ENCODE assay signal across 9 cellular contexts in the genomic region with DNA sequence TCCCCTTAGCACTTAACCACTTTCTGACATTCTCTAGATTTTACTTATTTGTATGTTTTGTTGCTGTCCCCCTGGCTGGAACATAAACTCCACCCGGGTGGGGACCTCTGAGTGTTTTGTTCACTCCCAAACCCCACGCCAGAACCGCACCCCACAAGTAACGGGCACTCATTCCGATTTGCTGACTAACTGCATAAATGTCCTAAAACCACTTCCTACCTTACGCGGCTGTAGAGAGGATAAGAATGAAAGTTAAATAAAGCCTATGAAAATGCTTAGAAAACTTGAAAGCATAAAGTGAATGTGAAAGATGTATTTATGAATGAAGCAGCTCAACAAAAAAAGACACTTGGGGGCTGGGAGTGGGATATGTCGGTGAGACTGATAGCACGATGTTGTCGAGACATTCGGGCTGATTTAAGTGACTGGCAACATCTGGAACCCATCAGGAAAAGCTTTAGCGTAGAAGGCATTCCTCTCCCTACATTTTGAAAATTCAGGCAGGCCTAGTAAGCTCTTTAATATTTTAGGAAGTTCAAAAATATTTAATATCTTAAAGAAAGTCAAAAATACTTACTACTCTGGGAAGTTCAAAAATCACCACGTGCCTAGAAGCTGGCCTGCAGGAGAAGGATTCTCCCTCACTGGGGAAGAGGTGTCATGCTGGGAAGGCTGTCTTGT.
A peak's percentile ranks its signal among the peaks of the same experiment; 100 is the strongest.
DNase-seq lines count a peak whose midpoint lies in the region; ATAC-seq, FAIRE-seq and TF ChIP-seq lines count a peak whose summit lies in the region.
"Had no signal": no experiment of that assay in that cellular context is flagged by ENCODE, and none has a peak within 500 bp of the region (broad histone marks: within the 10 kb centered on the region; RNA-seq: fewer than 3 reads in every experiment).

No MANE protein-coding gene starts in this region.

- TF ChIP-seq CTCF in mammary epithelial cell (conservative IDR thresholded peaks at IDR 0.05 in 1 of 2, IDR thresholded peaks at IDR 0.05 in 1 of 2; ENCODE audit: extremely low read depth in 1 of 2, insufficient read depth in 1 of 2, low read depth in 1 of 2, low read length in 2 of 2) (no peak), BE2C (IDR thresholded peaks at IDR 0.05; ENCODE audit: low read depth, low read length) (no peak)

- H2AFZ ChIP-seq in mammary epithelial cell (ENCODE audit: low read depth, low read length): peak overlapping the region; percentile 37

- no peak for FAIRE-seq in HTR-8/SVneo (lab: Jason Lieb, UNC)

- WGBS in mammary epithelial cell (ENCODE audit: low coverage, missing lambda C conversion rate): 64% methylated on average over 13 of the region's 13 CpGs

- BruUV-seq in mammary epithelial cell (replicated peaks; lab: Mats Ljungman, UMichigan): no TSS peak

- H3K4me2 ChIP-seq in mammary epithelial cell (ENCODE audit: insufficient read depth, low read depth, low read length): peak overlapping the region; percentile 42

- CTCF ChIA-PET in mammary epithelial cell (lab: Charles Lee; ENCODE audit: low non-redundant PET): no interaction called here

- in situ Hi-C loops in mammary epithelial cell (cut with MboI; ENCODE audit: low sequenced_read_pairs in 2 of 2): no loop called here

- no peak for ATAC-seq in GM19452 (IDR thresholded peaks at IDR 0.05; ENCODE audit: unreplicated experiment)
- ATAC-seq: HCT116 had no signal

- no peak overlapping the region for H3K27ac ChIP-seq in mammary epithelial cell (ENCODE audit: insufficient read depth, low read depth, low read length)

- DNase-seq in EL (peak; percentile 89), RPMI7951 (ENCODE audit: low read depth) (peak; percentile 89), mammary epithelial cell (peak; percentile 19), non-pigmented ciliary epithelial cell (ENCODE audit: low read depth) (peak; percentile 55), NCI-H2107 treated with DMSO at 0.1 percent for 48 hours (lab: John Stamatoyannopoulos, UW; ENCODE audit: unreplicated experiment) (no peak), HTR-8/SVneo (ENCODE audit: insufficient read length, low spot score) (no peak), BE2C (no peak)

- dilution Hi-C loops in mammary epithelial cell (cut with HindIII; ENCODE audit: low sequenced_read_pairs): no loop called here

- H3K27me3 ChIP-seq in mammary epithelial cell (ENCODE audit: insufficient read depth, low read length) (no peaks in the 10 kb centered on the region), BE2C (no peaks in the 10 kb centered on the region)

- H3K9ac ChIP-seq in mammary epithelial cell (ENCODE audit: insufficient read depth, low read length): no peak overlapping the region

- H3K79me2 ChIP-seq in mammary epithelial cell (ENCODE audit: insufficient read depth, low read length): no peaks in the 10 kb centered on the region

- no peak overlapping the region for H3K4me3 ChIP-seq in mammary epithelial cell (replicated peaks in 1 of 3; ENCODE audit: insufficient read depth in 1 of 3, low read depth in 2 of 3, low read length in 3 of 3)
- no peak overlapping the region for H3K4me3 ChIP-seq in BE2C (ENCODE audit: low read depth, low read length)

- no peaks in the 10 kb centered on the region for H4K20me1 ChIP-seq in mammary epithelial cell (ENCODE audit: insufficient read depth, low read length)

- intact Hi-C loops in mammary epithelial cell (cut with micrococcal nuclease): no loop called here

- H3K4me1 ChIP-seq in mammary epithelial cell (ENCODE audit: insufficient read depth, low read length) (peaks cover 32% of the 10 kb centered on the region), BE2C (no peaks in the 10 kb centered on the region)

- H3K36me3 ChIP-seq in mammary epithelial cell (ENCODE audit: insufficient read depth, low read length) (no peaks in the 10 kb centered on the region), BE2C (no peaks in the 10 kb centered on the region)

- no peaks in the 10 kb centered on the region for H3K9me3 ChIP-seq in mammary epithelial cell (replicated peaks; ENCODE audit: insufficient read depth, low read length)
- H3K9me3 ChIP-seq in BE2C: no peaks in the 10 kb centered on the region

Comparison
In these comparisons a context has a peak if more than half of its experiments do, and no peak if none do; other contexts are left out.
1. DNase-seq: peak in EL (single experiment), RPMI7951 (single experiment), mammary epithelial cell (single experiment) and non-pigmented ciliary epithelial cell (single experiment); none in NCI-H2107 treated with DMSO at 0.1 percent for 48 hours (single experiment), HTR-8/SVneo (single experiment) and BE2C (single experiment).